In the genomic region with DNA sequence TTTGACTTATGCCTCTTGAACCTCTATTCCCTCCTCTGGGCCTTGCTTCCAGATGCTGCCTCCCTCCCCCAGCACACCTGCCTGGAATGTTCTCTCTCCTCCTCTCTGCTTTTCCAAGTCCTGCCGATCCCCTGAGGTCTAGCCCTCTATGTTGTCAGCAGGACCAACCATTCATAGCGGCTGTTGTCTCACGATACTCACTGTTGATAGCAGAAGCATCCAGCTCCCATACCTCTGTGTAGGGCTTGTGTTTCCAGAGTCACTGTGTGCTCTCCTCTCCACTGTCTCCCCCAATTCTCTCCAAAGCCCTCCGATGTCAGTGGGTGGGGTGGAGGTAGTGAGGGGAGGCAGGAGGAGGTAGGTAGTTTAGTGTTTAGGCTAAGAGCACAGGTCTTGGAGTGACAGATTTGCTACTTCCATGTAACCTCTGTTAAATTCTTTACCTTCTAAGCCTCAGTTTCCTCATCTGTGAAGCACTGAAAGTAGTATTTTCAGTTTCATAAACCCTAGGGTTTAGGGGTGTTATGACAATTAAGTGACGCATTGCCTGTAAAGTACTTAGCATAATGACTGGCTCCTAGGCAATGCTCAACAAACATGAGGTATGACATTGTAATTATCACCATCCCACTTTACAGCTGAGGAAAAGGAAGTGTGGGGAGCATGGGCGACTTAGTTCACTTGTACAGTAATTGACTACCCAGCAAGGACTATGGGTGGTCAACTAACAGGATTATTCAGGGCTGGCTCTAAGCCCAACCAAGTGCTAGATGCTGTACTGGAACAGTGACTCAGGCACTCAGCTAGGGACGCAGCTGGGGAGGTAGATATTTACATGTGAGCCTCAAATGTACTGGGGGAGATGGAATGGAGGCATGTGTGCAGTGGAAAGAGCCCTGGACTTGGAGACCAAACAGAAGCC, we compare ENCODE assay signal across 15 cellular contexts.
DNase-seq lines count a peak whose midpoint lies in the region; ATAC-seq and TF ChIP-seq lines count a peak whose summit lies in the region.
"Had no signal": no experiment of that assay in that cellular context is flagged by ENCODE, and none has a peak within 500 bp of the region (broad histone marks: within the 10 kb centered on the region; RNA-seq: fewer than 3 reads in every experiment).

No MANE protein-coding gene starts in this region.

- peaks cover 45 to 62% (median 58%) of the 10 kb centered on the region in 10 experiments for H3K4me1 ChIP-seq in BLaER1 treated with 17β-estradiol and CSF1 and Interleukin-3, amounts not matched to agents 10 nM and 100 nM
- peaks cover 14% of the 10 kb centered on the region for H3K4me1 ChIP-seq in mucosa of descending colon (ENCODE audit: low read depth)
- H3K4me1 ChIP-seq in prostate gland (replicated peaks) = no peaks in the 10 kb centered on the region

- H4K20me1 ChIP-seq in BLaER1 treated with 17β-estradiol and CSF1 and Interleukin-3, amounts not matched to agents 10 nM and 100 nM = no peaks in the 10 kb centered on the region

- no peak for TF ChIP-seq CTCF in mucosa of descending colon (IDR thresholded peaks at IDR 0.05)
- TF ChIP-seq CTCF in prostate gland (IDR thresholded peaks at IDR 0.05) = no peak

- H3K9ac ChIP-seq in BLaER1 treated with 17β-estradiol and CSF1 and Interleukin-3, amounts not matched to agents 10 nM and 100 nM = peak overlapping the region in 5 of 11 experiments; percentile 14 to 54 (median 22); a peak in 4 of 22 replicates
- H3K9ac ChIP-seq: SK-N-SH had no signal

- peak overlapping the region; percentile 61 to 91 (median 82) for H3K4me2 ChIP-seq in BLaER1 treated with 17β-estradiol and CSF1 and Interleukin-3, amounts not matched to agents 10 nM and 100 nM
- H3K4me2 ChIP-seq: SK-N-SH had no signal

- peak overlapping the region in 1 of 10 experiments; percentile 23; a peak in 2 of 20 replicates for H3K4me3 ChIP-seq in BLaER1 treated with 17β-estradiol and CSF1 and Interleukin-3, amounts not matched to agents 10 nM and 100 nM
- H3K4me3 ChIP-seq in mucosa of descending colon (no peak overlapping the region), prostate gland (no peak overlapping the region)

- H3K27me3 ChIP-seq in BLaER1 treated with 17β-estradiol and CSF1 and Interleukin-3, amounts not matched to agents 10 nM and 100 nM = no peaks in the 10 kb centered on the region
- no peaks in the 10 kb centered on the region for H3K27me3 ChIP-seq in prostate gland (replicated peaks; ENCODE audit: insufficient read depth)

- ATAC-seq in HG02938 (IDR thresholded peaks at IDR 0.05; ENCODE audit: unreplicated experiment) (peak; percentile 45), mucosa of descending colon (peak; percentile 65)
- no peak for ATAC-seq in stimulated activated naive CD8-positive, alpha-beta T cell treated with anti-CD3 and anti-CD28 coated beads, Interleukin-15, Interleukin-2, amounts not matched to agents 100 U/mL and 50 U/mL, for 24 hours
- ATAC-seq: CD8-positive, alpha-beta T cell had no signal

- peaks cover 0 to 11% (median 3%) of the 10 kb centered on the region in 11 experiments; a peak in 13 of 22 replicates for H3K9me3 ChIP-seq in BLaER1 treated with 17β-estradiol and CSF1 and Interleukin-3, amounts not matched to agents 10 nM and 100 nM (replicated peaks in 1 of 11)
- H3K9me3 ChIP-seq in mucosa of descending colon = no peaks in the 10 kb centered on the region
- H3K9me3 ChIP-seq in prostate gland = no peaks in the 10 kb centered on the region
- H3K9me3 ChIP-seq: SK-N-SH had no signal

- H3K27ac ChIP-seq in BLaER1 treated with 17β-estradiol and CSF1 and Interleukin-3, amounts not matched to agents 10 nM and 100 nM = peak overlapping the region in 10 of 11 experiments; percentile 11 to 43 (median 24); a peak in 11 of 22 replicates
- H3K27ac ChIP-seq in cingulate gyrus (ENCODE audit: low read depth, low read length) = peak overlapping the region; percentile 81
- H3K27ac ChIP-seq in prostate gland = no peak overlapping the region

- intact Hi-C loops in mucosa of descending colon (cut with DNase I, micrococcal nuclease) = no loop called here
- intact Hi-C loops in prostate gland (cut with DNase I) = no loop called here

- 96% methylated on average over 7 of the region's 7 CpGs for WGBS in prostate gland

- DNase-seq in mucosa of descending colon = no peak
- no peak for DNase-seq in medulla oblongata (ENCODE audit: extremely low spot score)
- DNase-seq in prostate gland (ENCODE audit: low spot score) = no peak
- DNase-seq in NCI-H2196 (lab: John Stamatoyannopoulos, UW; ENCODE audit: unreplicated experiment) = no peak
- DNase-seq in stimulated activated naive CD8-positive, alpha-beta T cell treated with anti-CD3 and anti-CD28 coated beads, Interleukin-15, Interleukin-2, amounts not matched to agents 100 U/mL and 50 U/mL, for 24 hours = no peak
- DNase-seq: ACHN; CD8-positive, alpha-beta T cell; DMS79 treated with DMSO at 0.1 percent for 48 hours; GF-D8; NCI-H2029; NCI-H524 treated with DMSO at 0.1 percent for 48 hours; SK-N-SH had no signal

- no peaks in the 10 kb centered on the region for H3K36me3 ChIP-seq in BLaER1 treated with 17β-estradiol and CSF1 and Interleukin-3, amounts not matched to agents 10 nM and 100 nM
- no peaks in the 10 kb centered on the region for H3K36me3 ChIP-seq in mucosa of descending colon (ENCODE audit: low read depth)
- H3K36me3 ChIP-seq in prostate gland = no peaks in the 10 kb centered on the region

- TF ChIP-seq POLR2A in prostate gland (IDR thresholded peaks at IDR 0.05) = no peak

Comparison
In these comparisons a context has a peak if more than half of its experiments do, and no peak if none do; other contexts are left out.
1. H3K27ac ChIP-seq: peak in BLaER1 treated with 17β-estradiol and CSF1 and Interleukin-3, amounts not matched to agents 10 nM and 100 nM (10 of 11) and cingulate gyrus (single experiment); none in prostate gland (0 of 2).